In the genomic region with DNA sequence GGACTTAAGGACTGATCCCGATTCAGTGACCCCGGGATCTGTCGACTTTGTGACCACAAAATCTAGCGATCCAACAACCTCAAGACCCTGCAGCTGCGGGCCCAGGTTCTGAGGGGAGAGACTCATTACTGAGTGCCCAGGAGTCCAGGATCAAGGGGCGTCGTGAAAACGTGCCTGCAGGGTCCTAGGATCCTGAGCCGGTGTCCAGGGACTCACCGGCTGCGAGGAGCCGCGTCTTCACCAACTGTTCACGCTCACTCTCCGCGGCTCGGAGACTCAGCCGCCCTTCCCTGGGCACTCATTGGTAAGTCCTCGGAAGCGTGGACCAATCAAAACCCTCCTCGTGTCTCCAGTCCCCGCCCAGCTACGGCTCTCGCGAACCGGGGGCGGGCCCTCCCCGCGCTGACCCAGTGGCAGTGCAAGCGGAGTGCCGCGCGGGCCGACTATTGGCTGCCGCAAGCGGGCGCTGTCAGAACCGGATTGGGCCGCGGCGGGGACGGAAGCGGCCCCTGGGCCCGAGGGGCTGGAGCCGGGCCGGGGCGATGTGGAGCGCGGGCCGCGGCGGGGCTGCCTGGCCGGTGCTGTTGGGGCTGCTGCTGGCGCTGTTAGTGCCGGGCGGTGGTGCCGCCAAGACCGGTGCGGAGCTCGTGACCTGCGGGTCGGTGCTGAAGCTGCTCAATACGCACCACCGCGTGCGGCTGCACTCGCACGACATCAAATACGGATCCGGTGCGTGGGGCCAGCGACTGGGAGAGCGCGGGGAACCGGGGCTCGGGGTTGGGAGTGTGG, we compare ENCODE assay signal across 1 cellular context.
TF ChIP-seq lines count a peak whose summit lies in the region.

A gene with protein sequence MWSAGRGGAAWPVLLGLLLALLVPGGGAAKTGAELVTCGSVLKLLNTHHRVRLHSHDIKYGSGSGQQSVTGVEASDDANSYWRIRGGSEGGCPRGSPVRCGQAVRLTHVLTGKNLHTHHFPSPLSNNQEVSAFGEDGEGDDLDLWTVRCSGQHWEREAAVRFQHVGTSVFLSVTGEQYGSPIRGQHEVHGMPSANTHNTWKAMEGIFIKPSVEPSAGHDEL (plus strand): TSS at position 508 of the 789 bp plus-strand sequence. CDS start 35 bp downstream, at position 543.

TF ChIP-seq in WTC11, 78 proteins besides CTCF, POLR2A, EP300 and RAD21 (continued from another document):
- peak; percentile 51; the same call in 1 of the 2 replicates for TF ChIP-seq ARID4B (CRISPR knock-in tag; IDR thresholded peaks at IDR 0.05; ENCODE audit: borderline replicate concordance)
- TF ChIP-seq FOXP4 (CRISPR knock-in tag; IDR thresholded peaks at IDR 0.05), result peak; percentile 83
- TF ChIP-seq E2F4 (CRISPR knock-in tag; IDR thresholded peaks at IDR 0.05; ENCODE audit: borderline replicate concordance, low read depth), result no peak
- peak; percentile 94 for TF ChIP-seq NFYB (CRISPR knock-in tag; conservative IDR thresholded peaks at IDR 0.05; ENCODE audit: low read depth)
- no peak for TF ChIP-seq ATF6 (CRISPR knock-in tag; IDR thresholded peaks at IDR 0.05)
- TF ChIP-seq TEAD1 (CRISPR knock-in tag; IDR thresholded peaks at IDR 0.05), result peak; percentile 29; the same call in 1 of the 2 replicates
- TF ChIP-seq ETV6 (CRISPR knock-in tag; IDR thresholded peaks at IDR 0.05), result peak; percentile 52; the same call in 1 of the 2 replicates
- no peak for TF ChIP-seq MLX (CRISPR knock-in tag; IDR thresholded peaks at IDR 0.05)
- 0 out of 2 replicates have a peak, but pooled peaks have one; percentile 38 for TF ChIP-seq ESRRA (CRISPR knock-in tag; IDR thresholded peaks at IDR 0.05; ENCODE audit: borderline replicate concordance)
- TF ChIP-seq ZNF232 (CRISPR knock-in tag; IDR thresholded peaks at IDR 0.05), result peak; percentile 61
- TF ChIP-seq SOX15 (CRISPR knock-in tag; IDR thresholded peaks at IDR 0.05), result no peak
- no peak for TF ChIP-seq RORB (CRISPR knock-in tag; IDR thresholded peaks at IDR 0.05)
- peak; percentile 44; the same call in 1 of the 2 replicates for TF ChIP-seq CREB1 (CRISPR knock-in tag; IDR thresholded peaks at IDR 0.05)
- TF ChIP-seq IRF1 (CRISPR knock-in tag; IDR thresholded peaks at IDR 0.05), result no peak
